ENCODE assay signal across 19 cellular contexts in the genomic region with DNA sequence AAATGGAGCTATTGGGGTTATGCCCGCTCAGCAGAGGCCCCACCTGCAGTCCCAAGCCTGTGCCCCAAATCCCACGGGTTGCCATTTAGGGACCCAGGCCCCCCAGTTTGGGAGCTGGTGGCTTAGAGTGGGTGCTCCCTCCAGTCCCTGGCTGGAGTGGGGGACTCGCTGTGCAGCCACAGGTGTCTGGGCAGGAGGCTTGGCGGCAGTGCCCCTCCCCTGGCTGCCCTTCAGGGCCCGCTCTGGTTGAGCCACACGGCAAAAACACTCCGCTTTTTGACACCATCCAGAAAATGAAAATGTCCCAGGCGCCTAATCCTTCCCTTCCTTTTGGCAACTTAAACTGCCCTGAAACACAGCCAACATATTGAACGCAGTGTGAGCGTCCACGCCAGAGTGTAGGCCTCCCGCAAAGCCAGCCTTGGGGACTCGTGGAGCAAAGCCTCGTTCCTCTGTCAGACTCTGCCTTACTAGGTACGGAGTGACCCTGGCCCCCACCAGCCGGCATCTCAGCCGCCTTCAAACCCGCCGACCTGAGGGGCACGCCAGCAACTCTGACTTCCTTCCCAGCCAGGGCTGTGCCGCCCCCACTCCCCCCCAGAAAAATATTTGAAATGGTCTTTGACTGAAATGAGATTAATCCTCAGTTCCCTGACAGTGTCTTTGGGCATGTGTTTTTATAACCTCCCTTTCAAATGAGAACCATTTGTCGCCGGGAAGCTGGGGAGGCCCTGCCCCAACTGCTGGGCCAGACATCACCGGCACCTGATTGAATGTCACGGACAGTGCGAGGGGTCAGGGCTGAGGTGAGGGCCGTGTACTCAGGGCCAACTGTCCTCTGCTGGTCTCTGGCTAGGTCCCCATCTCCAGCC.
DNase-seq lines count a peak whose midpoint lies in the region; ATAC-seq and TF ChIP-seq lines count a peak whose summit lies in the region.
"Had no signal": no experiment of that assay in that cellular context is flagged by ENCODE, and none has a peak within 500 bp of the region (broad histone marks: within the 10 kb centered on the region; RNA-seq: fewer than 3 reads in every experiment).

No MANE protein-coding gene starts in this region.

- intact Hi-C loops in body of pancreas (cut with DNase I): no loop called here

- peaks cover 26% of the 10 kb centered on the region for H3K4me1 Mint-ChIP-seq in activated naive CD8-positive, alpha-beta T cell (ENCODE audit: low read depth)
- peaks cover 24% of the 10 kb centered on the region for H3K4me1 Mint-ChIP-seq in activated naive CD8-positive, alpha-beta T cell treated with anti-CD3 and anti-CD28 coated beads for 36 hours
- peaks cover 30% of the 10 kb centered on the region for H3K4me1 Mint-ChIP-seq in T-helper 2 cell treated with Interferon-gamma antibody and Interleukin-4, amounts not matched to agents 5 μg/mL and 100 μg/mL, for 36 hours (ENCODE audit: low read depth)

- peak overlapping the region in 2 of 4 donors; percentile 12 to 27 for H3K27ac ChIP-seq in body of pancreas
- H3K27ac ChIP-seq in skin epidermis: peak overlapping the region in 11 of 21 experiments; percentile 3 to 89 (median 65)
- H3K27ac ChIP-seq: cardiac muscle cell, neutrophil had no signal

- ATAC-seq in body of pancreas (peak; percentile 79), HG02642 (IDR thresholded peaks at IDR 0.05; ENCODE audit: poor library complexity, unreplicated experiment) (no peak)

- TF ChIP-seq POLR2A in body of pancreas (IDR thresholded peaks at IDR 0.05): no peak

- no peaks in the 10 kb centered on the region for H3K9me3 Mint-ChIP-seq in activated naive CD8-positive, alpha-beta T cell (ENCODE audit: low read depth)
- H3K9me3 Mint-ChIP-seq in activated naive CD8-positive, alpha-beta T cell treated with anti-CD3 and anti-CD28 coated beads for 36 hours: no peaks in the 10 kb centered on the region
- no peaks in the 10 kb centered on the region for H3K9me3 Mint-ChIP-seq in T-helper 2 cell treated with Interferon-gamma antibody and Interleukin-4, amounts not matched to agents 5 μg/mL and 100 μg/mL, for 36 hours

- H3K4me3 Mint-ChIP-seq in activated naive CD8-positive, alpha-beta T cell: peak overlapping the region; percentile 27
- no peak overlapping the region for H3K4me3 Mint-ChIP-seq in activated naive CD8-positive, alpha-beta T cell treated with anti-CD3 and anti-CD28 coated beads for 36 hours
- H3K4me3 Mint-ChIP-seq in T-helper 2 cell treated with Interferon-gamma antibody and Interleukin-4, amounts not matched to agents 5 μg/mL and 100 μg/mL, for 36 hours: no peak overlapping the region
- H3K4me3 Mint-ChIP-seq: activated CD8-positive, alpha-beta memory T cell treated with anti-CD3 and anti-CD28 coated beads, Interleukin-2, amount 10 ng/mL, durations not matched to agents 7 days and 5 days had no signal

- WGBS in body of pancreas, 2 donors: 30 to 45% methylated on average over 16 to 27 of the region's 27 CpGs

- no peaks in the 10 kb centered on the region for H3K36me3 ChIP-seq in body of pancreas (replicated peaks in 1 of 2; ENCODE audit: insufficient read depth in 1 of 2, low read depth in 2 of 2)
- H3K36me3 ChIP-seq: cardiac muscle cell, HAP-1, neutrophil had no signal

- H3K27ac Mint-ChIP-seq in activated naive CD8-positive, alpha-beta T cell: no peak overlapping the region
- no peak overlapping the region for H3K27ac Mint-ChIP-seq in activated naive CD8-positive, alpha-beta T cell treated with anti-CD3 and anti-CD28 coated beads for 36 hours
- no peak overlapping the region for H3K27ac Mint-ChIP-seq in T-helper 2 cell treated with Interferon-gamma antibody and Interleukin-4, amounts not matched to agents 5 μg/mL and 100 μg/mL, for 36 hours
- H3K27ac Mint-ChIP-seq: activated CD8-positive, alpha-beta memory T cell treated with anti-CD3 and anti-CD28 coated beads, Interleukin-2, amount 10 ng/mL, durations not matched to agents 7 days and 5 days had no signal

- H3K4me3 ChIP-seq in body of pancreas (no peak overlapping the region), skin epidermis (no peak overlapping the region)
- H3K4me3 ChIP-seq: cardiac muscle cell had no signal

- peaks cover 27% of the 10 kb centered on the region for H3K4me1 ChIP-seq in body of pancreas

- peaks cover 0 to 29% of the 10 kb centered on the region in 2 donors for H3K27me3 ChIP-seq in body of pancreas
- H3K27me3 ChIP-seq: neutrophil had no signal

- TF ChIP-seq CTCF in body of pancreas (IDR thresholded peaks at IDR 0.05): no peak

- no peaks in the 10 kb centered on the region for H3K9me3 ChIP-seq in body of pancreas
- H3K9me3 ChIP-seq: HAP-1, neutrophil had no signal

- DNase-seq in activated naive CD8-positive, alpha-beta T cell treated with anti-CD3 and anti-CD28 coated beads for 36 hours: no peak
- DNase-seq in body of pancreas (peak in 3 of 4 donors; percentile 38 to 56 (median 53)), mesenteric fat pad (ENCODE audit: low spot score) (peak; percentile 79)
- no peak for DNase-seq in stimulated activated CD8-positive, alpha-beta memory T cell treated with anti-CD3 and anti-CD28 coated beads, Interleukin-4, amount 100 ng/mL, for 48 hours
- no peak for DNase-seq in T-helper 2 cell treated with Interferon-gamma antibody and Interleukin-4, amounts not matched to agents 5 μg/mL and 100 μg/mL, for 36 hours (ENCODE audit: low spot score)
- DNase-seq: activated CD4-positive, alpha-beta T cell treated with anti-CD3 and anti-CD28 coated beads for 1 hour; activated CD8-positive, alpha-beta memory T cell treated with anti-CD3 and anti-CD28 coated beads, Interleukin-2, amount 10 ng/mL, durations not matched to agents 7 days and 5 days; CD4-positive, alpha-beta memory T cell; glutamatergic neuron; KG1; NCI-H2107; NCI-H524 treated with DMSO at 0.1 percent for 48 hours; T-helper 9 cell had no signal

- no peaks in the 10 kb centered on the region for H3K36me3 Mint-ChIP-seq in activated naive CD8-positive, alpha-beta T cell
- no peaks in the 10 kb centered on the region for H3K36me3 Mint-ChIP-seq in activated naive CD8-positive, alpha-beta T cell treated with anti-CD3 and anti-CD28 coated beads for 36 hours
- H3K36me3 Mint-ChIP-seq in T-helper 2 cell treated with Interferon-gamma antibody and Interleukin-4, amounts not matched to agents 5 μg/mL and 100 μg/mL, for 36 hours (ENCODE audit: low read depth): no peaks in the 10 kb centered on the region
- H3K36me3 Mint-ChIP-seq: activated CD8-positive, alpha-beta memory T cell treated with anti-CD3 and anti-CD28 coated beads, Interleukin-2, amount 10 ng/mL, durations not matched to agents 7 days and 5 days; CD4-positive, alpha-beta memory T cell had no signal

- H3K27me3 Mint-ChIP-seq in activated naive CD8-positive, alpha-beta T cell: peaks cover 40% of the 10 kb centered on the region
- H3K27me3 Mint-ChIP-seq in activated naive CD8-positive, alpha-beta T cell treated with anti-CD3 and anti-CD28 coated beads for 36 hours: peaks cover 84% of the 10 kb centered on the region
- H3K27me3 Mint-ChIP-seq in T-helper 2 cell treated with Interferon-gamma antibody and Interleukin-4, amounts not matched to agents 5 μg/mL and 100 μg/mL, for 36 hours (ENCODE audit: low read depth): peaks cover 69% of the 10 kb centered on the region

Comparison
In these comparisons a context has a peak if more than half of its experiments do, and no peak if none do; other contexts are left out.
1. DNase-seq: peak in body of pancreas (3 of 4) and mesenteric fat pad (single experiment); none in activated naive CD8-positive, alpha-beta T cell treated with anti-CD3 and anti-CD28 coated beads for 36 hours (single experiment), stimulated activated CD8-positive, alpha-beta memory T cell treated with anti-CD3 and anti-CD28 coated beads, Interleukin-4, amount 100 ng/mL, for 48 hours (single experiment) and T-helper 2 cell treated with Interferon-gamma antibody and Interleukin-4, amounts not matched to agents 5 μg/mL and 100 μg/mL, for 36 hours (single experiment).